16 cellular contexts compared by ENCODE assay signal in the genomic region with DNA sequence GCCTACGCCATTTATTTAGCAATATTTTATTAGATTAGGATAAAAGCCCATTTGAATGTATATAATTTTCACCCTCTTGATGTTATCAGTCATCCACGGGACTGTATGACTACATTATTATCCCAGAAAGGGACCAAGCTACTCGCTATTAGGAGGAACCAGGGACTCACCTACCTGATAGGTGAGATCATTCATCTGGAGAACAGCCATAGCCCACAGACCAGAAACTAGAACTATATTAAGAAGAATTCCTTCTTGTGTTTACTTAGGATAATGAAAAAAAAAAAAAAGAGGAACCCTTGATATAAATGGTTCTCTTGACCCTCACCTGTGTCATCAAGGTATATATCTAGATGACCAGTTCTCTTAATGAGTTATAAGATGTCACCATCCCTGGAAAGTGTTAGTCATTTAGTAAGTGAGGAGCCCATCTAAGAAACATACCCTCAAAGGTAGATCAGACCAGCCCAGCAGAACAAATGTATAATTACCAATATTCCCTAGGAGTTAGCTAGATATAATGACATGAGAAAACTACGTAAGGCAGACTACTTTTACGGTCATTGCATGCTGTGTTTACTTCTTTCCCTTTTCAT. TPM values are rescaled to one million over a fixed set of nuclear protein-coding genes. Genes with fewer than 3 reads are reported as not detected.
DNase-seq lines count a peak whose midpoint lies in the region; ATAC-seq and TF ChIP-seq lines count a peak whose summit lies in the region.
"Had no signal": no experiment of that assay in that cellular context is flagged by ENCODE, and none has a peak within 500 bp of the region (broad histone marks: within the 10 kb centered on the region; RNA-seq: fewer than 3 reads in every experiment).

No MANE protein-coding gene starts in this region.

- no peaks in the 10 kb centered on the region for H3K36me3 ChIP-seq in HEK293 (ENCODE audit: control insufficient read depth in 2 of 2, insufficient read depth in 1 of 2, low read length in 2 of 2)
- H3K36me3 ChIP-seq in sigmoid colon, result no peaks in the 10 kb centered on the region
- H3K36me3 ChIP-seq: SJCRH30 had no signal

- no peaks in the 10 kb centered on the region for H3K4me1 ChIP-seq in HEK293 (ENCODE audit: control insufficient read depth, insufficient read depth, low read length)
- peaks cover 0 to 80% (median 57%) of the 10 kb centered on the region in 4 donors for H3K4me1 ChIP-seq in sigmoid colon
- H3K4me1 ChIP-seq: SJCRH30 had no signal

- no peaks in the 10 kb centered on the region for H3K27me3 Mint-ChIP-seq in activated T-helper 17 cell treated with anti-CD3 and anti-CD28 coated beads, Interleukin-2, amount 50 U/mL, for 72 hours
- no peaks in the 10 kb centered on the region for H3K27me3 Mint-ChIP-seq in CD4-positive, alpha-beta T cell

- no peaks in the 10 kb centered on the region for H3K9me3 Mint-ChIP-seq in activated T-helper 17 cell treated with anti-CD3 and anti-CD28 coated beads, Interleukin-2, amount 50 U/mL, for 72 hours
- no peaks in the 10 kb centered on the region for H3K9me3 Mint-ChIP-seq in CD4-positive, alpha-beta T cell

- CTCF ChIA-PET in HEK293 (lab: Yijun Ruan, JAX), result interaction anchor here (0.6 to 1.3 kb wide), 4 partner anchors 23 to 351 kb away, joined by 3 to 6 read pairs (median 4); no protein-coding TSS in a partner anchor
- CTCF ChIA-PET in CD4-positive, alpha-beta T cell (lab: Charles Lee), result interaction anchor here (0.7 kb wide), 1 partner anchor 23 kb away, joined by 3 read pairs; no protein-coding TSS in a partner anchor

- no peak for ATAC-seq in activated T-helper 17 cell treated with anti-CD3 and anti-CD28 coated beads, Interleukin-2, amount 50 U/mL, for 72 hours (replicated peaks)
- peak; percentile 50 for ATAC-seq in esophagus mucosa
- ATAC-seq in CD4-positive, alpha-beta T cell (ENCODE audit: poor library complexity), result no peak
- ATAC-seq: activated naive CD4-positive, alpha-beta T cell treated with anti-CD3 and anti-CD28 coated beads, Interleukin-2, amount 50 U/mL, for 72 hours had no signal

- no peak for TF ChIP-seq EP300 in sigmoid colon (IDR thresholded peaks at IDR 0.05)

- intact Hi-C loops in sigmoid colon (cut with DNase I), result no loop called here
- intact Hi-C loops in CD4-positive, alpha-beta T cell (cut with DNase I, micrococcal nuclease), result no loop called here

- peak overlapping the region; percentile 49 for H3K4me3 Mint-ChIP-seq in activated T-helper 17 cell treated with anti-CD3 and anti-CD28 coated beads, Interleukin-2, amount 50 U/mL, for 72 hours
- H3K4me3 Mint-ChIP-seq in CD4-positive, alpha-beta T cell, result no peak overlapping the region
- H3K4me3 Mint-ChIP-seq: T-helper 2 cell treated with Interferon-gamma antibody and Interleukin-4, amounts not matched to agents 5 μg/mL and 100 μg/mL, for 36 hours had no signal

- DNase-seq in sigmoid colon, result no peak
- no peak for DNase-seq in stimulated activated CD4-positive, alpha-beta T cell treated with anti-CD3 and anti-CD28 coated beads, Interleukin-12 subunit alpha, Interleukin-12 subunit beta, amount 100 ng/mL, for 4 hours
- DNase-seq in NCI-H526 treated with DMSO at 0.1 percent for 48 hours (lab: John Stamatoyannopoulos, UW), result no peak
- DNase-seq in CD4-positive, alpha-beta T cell, result no peak
- no peak for DNase-seq in middle frontal gyrus (ENCODE audit: extremely low spot score, low spot score)
- DNase-seq: Calu3, foreskin melanocyte, NCI-H345, SJCRH30 had no signal

- H3K27ac Mint-ChIP-seq in activated T-helper 17 cell treated with anti-CD3 and anti-CD28 coated beads, Interleukin-2, amount 50 U/mL, for 72 hours, result peak overlapping the region; percentile 78
- H3K27ac Mint-ChIP-seq in CD4-positive, alpha-beta T cell, result no peak overlapping the region
- H3K27ac Mint-ChIP-seq: T-helper 2 cell treated with Interferon-gamma antibody and Interleukin-4, amounts not matched to agents 5 μg/mL and 100 μg/mL, for 36 hours had no signal

- no peak for TF ChIP-seq POLR2A in sigmoid colon (IDR thresholded peaks at IDR 0.05)

- WGBS in sigmoid colon, 2 donors, result 88 to 89% methylated on average over 5 of the region's 5 CpGs

- H3K27ac ChIP-seq in HEK293 (ENCODE audit: extremely low read depth, low read depth, low read length) (no peak overlapping the region), sigmoid colon (peak overlapping the region in 3 of 4 donors; percentile 10 to 99 (median 98))
- H3K27ac ChIP-seq in CD4-positive, alpha-beta T cell (ENCODE audit: low read depth, low read length), result no peak overlapping the region
- H3K27ac ChIP-seq: HL-60, SJCRH30 had no signal

- peak overlapping the region; percentile 1; the same call in 1 of the 2 replicates for H3K4me3 ChIP-seq in HEK293 (ENCODE audit: low read depth, low read length)
- H3K4me3 ChIP-seq in sigmoid colon, result no peak overlapping the region
- H3K4me3 ChIP-seq: K562, SJCRH30 had no signal

- peaks cover 65% of the 10 kb centered on the region for H3K36me3 Mint-ChIP-seq in activated T-helper 17 cell treated with anti-CD3 and anti-CD28 coated beads, Interleukin-2, amount 50 U/mL, for 72 hours (ENCODE audit: low read depth)
- peaks cover 41% of the 10 kb centered on the region for H3K36me3 Mint-ChIP-seq in CD4-positive, alpha-beta T cell (ENCODE audit: low read depth)

- H3K4me1 Mint-ChIP-seq in activated T-helper 17 cell treated with anti-CD3 and anti-CD28 coated beads, Interleukin-2, amount 50 U/mL, for 72 hours, result peaks cover 50% of the 10 kb centered on the region
- peaks cover 87% of the 10 kb centered on the region for H3K4me1 Mint-ChIP-seq in CD4-positive, alpha-beta T cell (ENCODE audit: low read depth)

- TF ChIP-seq CTCF in HEK293 (tag by site-specific recombination; IDR thresholded peaks at IDR 0.05), result no peak
- no peak for TF ChIP-seq CTCF in sigmoid colon (IDR thresholded peaks at IDR 0.05)
- no peak for TF ChIP-seq CTCF in CD4-positive, alpha-beta T cell (IDR thresholded peaks at IDR 0.05)

- H3K9me3 ChIP-seq in HEK293 (ENCODE audit: control insufficient read depth, insufficient read depth, low read depth, low read length) (no peaks in the 10 kb centered on the region), sigmoid colon (no peaks in the 10 kb centered on the region)
- no peaks in the 10 kb centered on the region for H3K9me3 ChIP-seq in CD4-positive, alpha-beta T cell (ENCODE audit: control insufficient read depth, low read length)
- H3K9me3 ChIP-seq: SJCRH30 had no signal

- no peaks in the 10 kb centered on the region for H3K27me3 ChIP-seq in sigmoid colon
- no peaks in the 10 kb centered on the region for H3K27me3 ChIP-seq in CD4-positive, alpha-beta T cell (ENCODE audit: control insufficient read depth, insufficient read depth, low read length)
- H3K27me3 ChIP-seq: SJCRH30 had no signal

- POLR2A ChIA-PET in HEK293 (lab: Yijun Ruan, JAX), result interaction anchor here (0.5 to 2.4 kb wide), 5 partner anchors 11 to 1677 kb away, joined by 4 to 6 read pairs (median 4); no protein-coding TSS in a partner anchor
- POLR2A ChIA-PET in CD4-positive, alpha-beta T cell (lab: Charles Lee), result interaction anchor here (0.8 kb wide), 1 partner anchor 91 kb away, joined by 3 read pairs; no protein-coding TSS in a partner anchor

TF ChIP-seq in HEK293, 187 proteins besides CTCF, POLR2A, EP300 and RAD21 (continues in another document):
- peak; percentile 47; the same call in 1 of the 2 replicates for TF ChIP-seq PRDM10 (tag by site-specific recombination; IDR thresholded peaks at IDR 0.05)

RNA-seq across cellular contexts. Expression of gene SIK3, which starts 8.0 kb away (rescaled TPM):
- 10 to 100 TPM; 41.9 to 55.7 TPM for total RNA-seq in activated T-helper 17 cell treated with anti-CD3 and anti-CD28 coated beads, Interleukin-2, amount 50 U/mL, for 72 hours
- total RNA-seq in esophagus mucosa, result 25.2 TPM
- total RNA-seq in sigmoid colon, result 10 to 100 TPM; 35.3 to 53.2 (median 40.9) TPM
- 10 to 100 TPM in 1 of 3 donors, 1 to 10 TPM in 2; 5.5 to 16.5 (median 7.8) TPM for polyA plus RNA-seq in sigmoid colon
- 10 to 100 TPM; 81.4 to 86.1 TPM for total RNA-seq in CD4-positive, alpha-beta T cell

RNA-seq across cellular contexts. Expression of gene PAFAH1B2, which starts 53.9 kb away (rescaled TPM):
- 10 to 100 TPM; 53.7 to 87.6 TPM for total RNA-seq in activated T-helper 17 cell treated with anti-CD3 and anti-CD28 coated beads, Interleukin-2, amount 50 U/mL, for 72 hours
- 50.9 TPM for total RNA-seq in esophagus mucosa
- total RNA-seq in sigmoid colon, result 10 to 100 TPM; 42.1 to 76.4 (median 58.0) TPM
- 10 to 100 TPM; 26.0 to 33.1 (median 28.8) TPM for polyA plus RNA-seq in sigmoid colon
- total RNA-seq in CD4-positive, alpha-beta T cell, result 10 to 100 TPM; 44.3 to 45.6 TPM

Comparison
In these comparisons a context has a peak if more than half of its experiments do, and no peak if none do; other contexts are left out.
1. H3K27ac ChIP-seq: peak in sigmoid colon (3 of 4); none in HEK293 (single experiment) and CD4-positive, alpha-beta T cell (single experiment).